Comparison of ENCODE assay signal across 11 cellular contexts in the genomic region with DNA sequence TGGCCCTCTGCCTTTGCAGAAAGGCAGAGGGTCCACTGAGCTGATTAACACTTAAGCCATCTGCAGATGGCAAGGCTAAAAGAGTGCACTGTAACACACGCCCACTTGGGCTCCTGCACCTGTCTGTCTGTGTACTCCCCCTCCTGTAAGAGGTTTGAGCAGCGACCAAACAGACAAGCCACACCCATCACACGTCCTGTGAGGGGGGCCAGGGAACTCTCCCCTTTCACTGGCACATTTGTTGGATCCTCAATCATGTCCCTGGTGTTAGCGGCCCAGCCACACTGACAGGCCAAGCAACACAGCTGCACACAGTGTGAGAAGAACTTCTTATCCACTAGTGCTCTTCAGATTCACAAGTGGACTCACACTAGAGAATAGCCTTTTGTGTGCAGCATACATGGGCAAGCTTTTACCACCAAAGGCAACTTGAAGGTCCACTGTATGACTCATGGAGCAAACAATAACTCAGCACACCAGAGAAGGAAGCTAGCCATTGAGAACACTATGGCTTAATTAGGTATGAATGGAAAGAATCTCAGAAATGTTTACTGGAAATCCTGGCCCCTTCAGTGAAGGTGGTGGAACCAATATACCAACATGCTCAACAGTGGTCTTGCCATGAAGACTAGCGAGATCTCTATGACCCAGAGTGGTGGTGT. TPM values are rescaled to one million over a fixed set of nuclear protein-coding genes. Genes with fewer than 3 reads are reported as not detected.
DNase-seq lines count a peak whose midpoint lies in the region; ATAC-seq and TF ChIP-seq lines count a peak whose summit lies in the region.
"Had no signal": no experiment of that assay in that cellular context is flagged by ENCODE, and none has a peak within 500 bp of the region (broad histone marks: within the 10 kb centered on the region; RNA-seq: fewer than 3 reads in every experiment).

No MANE protein-coding gene starts in this region.

- no peaks in the 10 kb centered on the region for H3K4me1 ChIP-seq in endodermal cell (ENCODE audit: control insufficient read depth, insufficient read depth, low read length)

- H3K4me3 ChIP-seq in endodermal cell (ENCODE audit: low read length): no peak overlapping the region
- H3K4me3 ChIP-seq in retinal pigment epithelial cell (ENCODE audit: low read length): no peak overlapping the region

- CTCF ChIA-PET in activated CD4-positive, alpha-beta T cell treated with anti-CD3 and anti-CD28 coated beads, Interleukin-2, amount 10 ng/mL, durations not matched to agents 7 days and 5 days (lab: Charles Lee): no interaction called here

- no peak overlapping the region for H3K27ac ChIP-seq in endodermal cell (ENCODE audit: low read depth, low read length)

- H3K27me3 ChIP-seq in endodermal cell (ENCODE audit: control insufficient read depth, insufficient read depth, low read length, poor library complexity, severe bottlenecking): no peaks in the 10 kb centered on the region

- no peak overlapping the region for H3K27ac Mint-ChIP-seq in endodermal cell
- no peak overlapping the region for H3K27ac Mint-ChIP-seq in activated CD4-positive, alpha-beta T cell treated with anti-CD3 and anti-CD28 coated beads, Interleukin-2, amount 10 ng/mL, durations not matched to agents 7 days and 5 days

- H3K4me1 Mint-ChIP-seq in endodermal cell: no peaks in the 10 kb centered on the region
- no peaks in the 10 kb centered on the region for H3K4me1 Mint-ChIP-seq in activated CD4-positive, alpha-beta T cell treated with anti-CD3 and anti-CD28 coated beads, Interleukin-2, amount 10 ng/mL, durations not matched to agents 7 days and 5 days

- H3K36me3 Mint-ChIP-seq in endodermal cell (ENCODE audit: low read depth): no peaks in the 10 kb centered on the region
- H3K36me3 Mint-ChIP-seq in activated CD4-positive, alpha-beta T cell treated with anti-CD3 and anti-CD28 coated beads, Interleukin-2, amount 10 ng/mL, durations not matched to agents 7 days and 5 days (ENCODE audit: low read depth): no peaks in the 10 kb centered on the region

- intact Hi-C loops in left cardiac atrium (cut with DNase I): no loop called here

- no peak overlapping the region for H3K4me3 Mint-ChIP-seq in endodermal cell
- no peak overlapping the region for H3K4me3 Mint-ChIP-seq in activated CD4-positive, alpha-beta T cell treated with anti-CD3 and anti-CD28 coated beads, Interleukin-2, amount 10 ng/mL, durations not matched to agents 7 days and 5 days

- POLR2A ChIA-PET in activated CD4-positive, alpha-beta T cell treated with anti-CD3 and anti-CD28 coated beads, Interleukin-2, amount 10 ng/mL, durations not matched to agents 7 days and 5 days (lab: Charles Lee): no interaction called here

- ATAC-seq in left cardiac atrium: no peak

- TF ChIP-seq CTCF in endodermal cell (conservative IDR thresholded peaks at IDR 0.05) (no peak), retinal pigment epithelial cell (conservative IDR thresholded peaks at IDR 0.05; ENCODE audit: low read depth, low read length) (no peak)

- H3K27me3 Mint-ChIP-seq in endodermal cell (ENCODE audit: insufficient read depth): peaks cover 4% of the 10 kb centered on the region
- H3K27me3 Mint-ChIP-seq in activated CD4-positive, alpha-beta T cell treated with anti-CD3 and anti-CD28 coated beads, Interleukin-2, amount 10 ng/mL, durations not matched to agents 7 days and 5 days: no peaks in the 10 kb centered on the region

- H3K9me3 ChIP-seq in endodermal cell (ENCODE audit: control insufficient read depth, low read length): no peaks in the 10 kb centered on the region

- WGBS in endodermal cell (ENCODE audit: insufficient coverage in 1 of 2, insufficient read length in 1 of 2), 2 experiments: 75% methylated on average over 5 of the region's 5 CpGs; no CpG with 5 or more reads in 1 of the 2 experiments

- H3K9ac ChIP-seq in endodermal cell (ENCODE audit: extremely low read depth, low read length, poor library complexity, severe bottlenecking): no peak overlapping the region

- no peaks in the 10 kb centered on the region for H3K36me3 ChIP-seq in endodermal cell (ENCODE audit: control insufficient read depth, insufficient read depth, low read length)

- DNase-seq in NCI-H1092 treated with DMSO at 0.1 percent for 48 hours (lab: John Stamatoyannopoulos, UW) (peak; percentile 10), NCI-H1092 (lab: John Stamatoyannopoulos, UW) (no peak), NCI-H226 (peak; percentile 5), endodermal cell (peak; percentile 51), retinal pigment epithelial cell (ENCODE audit: low read depth) (peak; percentile 16), left cardiac atrium (no peak), Kasumi-1 (lab: John Stamatoyannopoulos, UW) (no peak)
- DNase-seq in activated CD4-positive, alpha-beta T cell treated with anti-CD3 and anti-CD28 coated beads, Interleukin-2, amount 10 ng/mL, durations not matched to agents 7 days and 5 days: no peak
- DNase-seq: 8988T, H7, hypothalamus had no signal

- H3K9me3 Mint-ChIP-seq in endodermal cell: peaks cover 46% of the 10 kb centered on the region
- no peaks in the 10 kb centered on the region for H3K9me3 Mint-ChIP-seq in activated CD4-positive, alpha-beta T cell treated with anti-CD3 and anti-CD28 coated beads, Interleukin-2, amount 10 ng/mL, durations not matched to agents 7 days and 5 days

RNA-seq across cellular contexts. Expression of a gene that starts 29.1 kb away (rescaled TPM):
- total RNA-seq in endodermal cell (10 to 100 TPM; 15.6 to 24.9 TPM), left cardiac atrium (10 to 100 TPM in 1 of 2 donors, 1 to 10 TPM in 1; 7.7 to 13.7 TPM)
- polyA plus RNA-seq in endodermal cell (2013, experiment 1 of 2): 13.2 TPM
- polyA plus RNA-seq in endodermal cell (2013, experiment 2 of 2): 10.3 TPM
- total RNA-seq in activated CD4-positive, alpha-beta T cell treated with anti-CD3 and anti-CD28 coated beads, Interleukin-2, amount 10 ng/mL, durations not matched to agents 7 days and 5 days: 10 to 100 TPM; 26.4 to 28.6 TPM

RNA-seq across cellular contexts. Expression of a gene that starts 33.2 kb away (rescaled TPM):
- total RNA-seq in endodermal cell (10 to 100 TPM; 27.1 to 40.2 TPM), left cardiac atrium (10 to 100 TPM; 14.4 to 22.1 TPM)
- polyA plus RNA-seq in endodermal cell (2013, experiment 1 of 2): 34.8 TPM
- polyA plus RNA-seq in endodermal cell (2013, experiment 2 of 2): 28.9 TPM
- 1 to 10 TPM; 4.1 to 4.2 TPM for total RNA-seq in activated CD4-positive, alpha-beta T cell treated with anti-CD3 and anti-CD28 coated beads, Interleukin-2, amount 10 ng/mL, durations not matched to agents 7 days and 5 days

Comparison
In these comparisons a context has a peak if more than half of its experiments do, and no peak if none do; other contexts are left out.
1. DNase-seq: peak in NCI-H1092 treated with DMSO at 0.1 percent for 48 hours (single experiment), NCI-H226 (single experiment), endodermal cell (single experiment) and retinal pigment epithelial cell (single experiment); none in NCI-H1092 (single experiment), activated CD4-positive, alpha-beta T cell treated with anti-CD3 and anti-CD28 coated beads, Interleukin-2, amount 10 ng/mL, durations not matched to agents 7 days and 5 days (single experiment), left cardiac atrium (single experiment) and Kasumi-1 (0 of 2).